9 cellular contexts compared by ENCODE assay signal in genomic region chr17:19546289-19547065, GRCh38. TPM values are rescaled to one million over a fixed set of nuclear protein-coding genes. Genes with fewer than 3 reads are reported as not detected.
A peak's percentile ranks its signal among the peaks of the same experiment; 100 is the strongest.
DNase-seq lines count a peak whose midpoint lies in the region; ATAC-seq and TF ChIP-seq lines count a peak whose summit lies in the region.
"Had no signal": no experiment of that assay in that cellular context is flagged by ENCODE, and none has a peak within 500 bp of the region (broad histone marks: within the 10 kb centered on the region; RNA-seq: fewer than 3 reads in every experiment).

No MANE protein-coding gene starts in this region.

- no peak overlapping the region for H3K27ac Mint-ChIP-seq in naive thymus-derived CD8-positive, alpha-beta T cell
- H3K27ac Mint-ChIP-seq in mesothelial cell of epicardium, result no peak overlapping the region

- H3K4me1 Mint-ChIP-seq in naive thymus-derived CD8-positive, alpha-beta T cell, result peaks cover 3 to 8% (median 6%) of the 10 kb centered on the region in 4 donors
- H3K4me1 Mint-ChIP-seq in mesothelial cell of epicardium, result no peaks in the 10 kb centered on the region

- POLR2A ChIA-PET in naive thymus-derived CD8-positive, alpha-beta T cell (lab: Charles Lee), result no interaction called here

- peak; percentile 47 to 57 for ATAC-seq in naive thymus-derived CD8-positive, alpha-beta T cell
- ATAC-seq in HG03565 (IDR thresholded peaks at IDR 0.05; ENCODE audit: unreplicated experiment) (no peak), GM19328 (IDR thresholded peaks at IDR 0.05; ENCODE audit: unreplicated experiment) (no peak)

- peak; percentile 78 for DNase-seq in CD1c-positive myeloid dendritic cell (ENCODE audit: extremely low spot score)
- peak; percentile 10 for DNase-seq in NAMALWA (ENCODE audit: low spot score)
- no peak for DNase-seq in epithelial cell of proximal tubule (ENCODE audit: low read depth)
- peak in 3 of 10 donors; percentile 13 to 16 (median 16) for DNase-seq in naive thymus-derived CD8-positive, alpha-beta T cell
- DNase-seq in mesothelial cell of epicardium (ENCODE audit: low spot score in 2 of 2, unreplicated experiment in 2 of 2), result no peak
- no peak for DNase-seq in activated CD8-positive, alpha-beta memory T cell treated with anti-CD3 and anti-CD28 coated beads for 24 hours

- peaks cover 2 to 14% (median 3%) of the 10 kb centered on the region in 5 donors for H3K27me3 Mint-ChIP-seq in naive thymus-derived CD8-positive, alpha-beta T cell
- no peaks in the 10 kb centered on the region for H3K27me3 Mint-ChIP-seq in mesothelial cell of epicardium (ENCODE audit: low read depth)

- H3K9me3 Mint-ChIP-seq in naive thymus-derived CD8-positive, alpha-beta T cell, result no peaks in the 10 kb centered on the region
- no peaks in the 10 kb centered on the region for H3K9me3 Mint-ChIP-seq in mesothelial cell of epicardium
- H3K9me3 Mint-ChIP-seq: central memory CD8-positive, alpha-beta T cell had no signal

- H3K36me3 Mint-ChIP-seq in naive thymus-derived CD8-positive, alpha-beta T cell, result no peaks in the 10 kb centered on the region
- no peaks in the 10 kb centered on the region for H3K36me3 Mint-ChIP-seq in mesothelial cell of epicardium

- TF ChIP-seq CTCF in epithelial cell of proximal tubule (conservative IDR thresholded peaks at IDR 0.05; ENCODE audit: low read depth, low read length) (peak; percentile 53), mesothelial cell of epicardium (IDR thresholded peaks at IDR 0.05; ENCODE audit: unreplicated experiment) (no peak)

- H3K4me3 ChIP-seq in epithelial cell of proximal tubule (ENCODE audit: low read depth, low read length), result no peak overlapping the region

- no peak overlapping the region for H3K4me3 Mint-ChIP-seq in naive thymus-derived CD8-positive, alpha-beta T cell
- H3K4me3 Mint-ChIP-seq in mesothelial cell of epicardium, result no peak overlapping the region
- H3K4me3 Mint-ChIP-seq: central memory CD8-positive, alpha-beta T cell had no signal

RNA-seq across cellular contexts. Expression of gene SLC47A1, which starts 12.8 kb away (rescaled TPM):
- total RNA-seq in epithelial cell of proximal tubule (0.52 and 1.7 TPM in 2 replicates), mesothelial cell of epicardium (5.5 to 9.2 TPM (median 5.9 TPM) in 3 replicates)
- not detected for total RNA-seq in naive thymus-derived CD8-positive, alpha-beta T cell
- polyA plus RNA-seq in naive thymus-derived CD8-positive, alpha-beta T cell, result under 1 TPM in 2 of 3 donors, not detected in 1; 0.29 to 0.69 TPM

Comparison
In these comparisons a context has a peak if more than half of its experiments do, and no peak if none do; other contexts are left out.
1. DNase-seq: peak in CD1c-positive myeloid dendritic cell (single experiment) and NAMALWA (single experiment); none in epithelial cell of proximal tubule (single experiment), mesothelial cell of epicardium (0 of 2) and activated CD8-positive, alpha-beta memory T cell treated with anti-CD3 and anti-CD28 coated beads for 24 hours (single experiment).
2. ATAC-seq: peak in naive thymus-derived CD8-positive, alpha-beta T cell (2 of 2); none in HG03565 (single experiment) and GM19328 (single experiment).